ENCODE assay signal across 20 cellular contexts in genomic region chr1:223455470-223455869, GRCh38.
"Had no signal": no experiment of that assay in that cellular context is flagged by ENCODE, and none has a peak within 500 bp of the region (broad histone marks: within the 10 kb centered on the region; RNA-seq: fewer than 3 reads in every experiment).

No MANE protein-coding gene starts in this region.

- H3K9ac ChIP-seq: parathyroid adenoma had no signal

- H3K4me3 ChIP-seq: colonic mucosa, psoas muscle, spleen, testis, transverse colon had no signal

- H3K4me1 ChIP-seq: colonic mucosa, parathyroid adenoma, psoas muscle, spleen, testis, transverse colon had no signal

- H3K9me3 ChIP-seq: colonic mucosa, psoas muscle, spleen, testis, transverse colon had no signal

- H3K27me3 ChIP-seq: colonic mucosa, spleen, testis, transverse colon had no signal

- H3K27ac ChIP-seq: colonic mucosa, parathyroid adenoma, psoas muscle, spleen, testis, transverse colon had no signal

- DNase-seq: activated CD4-positive, alpha-beta T cell treated with anti-CD3 and anti-CD28 coated beads, Interleukin-2, amount 50 U/mL, for 1 hour; activated CD4-positive, CD25-positive, alpha-beta regulatory T cell treated with anti-CD3 and anti-CD28 coated beads, Interleukin-2, amount 50 U/mL, for 72 hours; activated CD8-positive, alpha-beta memory T cell treated with anti-CD3 and anti-CD28 coated beads, Interleukin-2, amount 10 ng/mL, durations not matched to agents 7 days and 5 days; activated CD8-positive, alpha-beta T cell treated with anti-CD3 and anti-CD28 coated beads, Interleukin-2, amount 10 ng/mL, durations not matched to agents 7 days and 5 days; activated naive CD4-positive, alpha-beta T cell treated with Interleukin-2 at 50 U/mL for 16 hours; activated T-cell treated with anti-CD3 and anti-CD28 coated beads, Interleukin-2, amount 50 U/mL, for 48 hours; anterior cingulate cortex; cerebellar nuclear complex; colonic mucosa; effector memory CD4-positive, alpha-beta T cell; islet precursor cell; naive thymus-derived CD8-positive, alpha-beta T cell; nucleus accumbens; psoas muscle; spleen; stimulated activated naive CD8-positive, alpha-beta T cell treated with anti-CD3 and anti-CD28 coated beads, Interleukin-15, Interleukin-2, amounts not matched to agents 100 U/mL and 50 U/mL, for 24 hours; T-helper 2 cell; testis; transverse colon had no signal

- H3K36me3 ChIP-seq: colonic mucosa, spleen, transverse colon had no signal

- H2AFZ ChIP-seq: parathyroid adenoma had no signal

- H3K79me2 ChIP-seq: parathyroid adenoma had no signal
